Comparison of ENCODE assay signal across 17 cellular contexts in genomic region chr10:24762161-24762924, GRCh38. TPM values are rescaled to one million over a fixed set of nuclear protein-coding genes. Genes with fewer than 3 reads are reported as not detected.
DNase-seq lines count a peak whose midpoint lies in the region; ATAC-seq and TF ChIP-seq lines count a peak whose summit lies in the region.
"Had no signal": no experiment of that assay in that cellular context is flagged by ENCODE, and none has a peak within 500 bp of the region (broad histone marks: within the 10 kb centered on the region; RNA-seq: fewer than 3 reads in every experiment).

No MANE protein-coding gene starts in this region.

- no peaks in the 10 kb centered on the region for H3K27me3 Mint-ChIP-seq in Calu3 (ENCODE audit: unreplicated experiment)
- H3K27me3 Mint-ChIP-seq: stimulated activated naive CD8-positive, alpha-beta T cell treated with anti-CD3 and anti-CD28 coated beads, Interleukin-15, Interleukin-2, amounts not matched to agents 100 ng/mL and 50 ng/mL, for 24 hours had no signal

- no peaks in the 10 kb centered on the region for H3K27me3 ChIP-seq in Loucy (ENCODE audit: insufficient read depth, low read length, poor library complexity, severe bottlenecking)
- H3K27me3 ChIP-seq in MM.1S (replicated peaks; ENCODE audit: insufficient read depth, low read length): no peaks in the 10 kb centered on the region
- no peaks in the 10 kb centered on the region for H3K27me3 ChIP-seq in psoas muscle (ENCODE audit: insufficient read depth in 3 of 3, low read length in 2 of 3)
- H3K27me3 ChIP-seq: gastrocnemius medialis, neutrophil had no signal

- H3K4me1 Mint-ChIP-seq in Calu3 (ENCODE audit: low read depth, unreplicated experiment): peaks cover 21% of the 10 kb centered on the region

- no peaks in the 10 kb centered on the region for H4K20me1 ChIP-seq in Loucy (ENCODE audit: insufficient read depth, low read length, poor library complexity, severe bottlenecking)
- H4K20me1 ChIP-seq in MM.1S (ENCODE audit: insufficient read depth, low read length): no peaks in the 10 kb centered on the region

- H3K9ac ChIP-seq in Loucy (ENCODE audit: low read depth, low read length, poor library complexity, severe bottlenecking) (no peak overlapping the region), MM.1S (ENCODE audit: low read length) (no peak overlapping the region)

- H2AFZ ChIP-seq in Loucy (ENCODE audit: low read length) (no peak overlapping the region), MM.1S (ENCODE audit: low read length) (no peak overlapping the region)

- 66 to 71% (median 69%) methylated on average over 8 of the region's 8 CpGs for WGBS in psoas muscle, 3 donors

- H3K36me3 ChIP-seq in Loucy (ENCODE audit: insufficient read depth, low read length) (no peaks in the 10 kb centered on the region), MM.1S (replicated peaks; ENCODE audit: insufficient read depth, low read length) (no peaks in the 10 kb centered on the region), psoas muscle (ENCODE audit: insufficient read depth in 1 of 2, low read depth in 1 of 2) (no peaks in the 10 kb centered on the region)
- H3K36me3 ChIP-seq: gastrocnemius medialis, neutrophil had no signal

- H3K4me3 ChIP-seq in Loucy (ENCODE audit: low read length, poor library complexity, severe bottlenecking) (peak overlapping the region; percentile 2), MM.1S (ENCODE audit: low read length) (no peak overlapping the region), psoas muscle (no peak overlapping the region)
- H3K4me3 ChIP-seq: gastrocnemius medialis had no signal

- intact Hi-C loops in Calu3 (cut with micrococcal nuclease; ENCODE audit: unreplicated experiment): loop anchor here (5.0 kb wide), 1 partner anchor 40 kb away; the partner anchor contains the start of gene ARHGAP21
- intact Hi-C loops in psoas muscle (cut with DNase I): no loop called here

- ATAC-seq in psoas muscle: no peak
- ATAC-seq: gastrocnemius medialis had no signal

- H3K9me3 ChIP-seq in Loucy (ENCODE audit: insufficient read depth, low read depth, low read length) (no peaks in the 10 kb centered on the region), MM.1S (replicated peaks; ENCODE audit: insufficient read depth, low read length) (no peaks in the 10 kb centered on the region), psoas muscle (no peaks in the 10 kb centered on the region)
- H3K9me3 ChIP-seq: gastrocnemius medialis, neutrophil had no signal

- TF ChIP-seq CTCF in Calu3 (IDR thresholded peaks at IDR 0.05; ENCODE audit: unreplicated experiment) (no peak), Loucy (conservative IDR thresholded peaks at IDR 0.05; ENCODE audit: low read length) (no peak), MM.1S (IDR thresholded peaks at IDR 0.05; ENCODE audit: low read length) (no peak), psoas muscle (IDR thresholded peaks at IDR 0.05) (no peak)

- peak overlapping the region; percentile 31 for H3K4me3 Mint-ChIP-seq in Calu3 (ENCODE audit: low read depth, unreplicated experiment)
- H3K4me3 Mint-ChIP-seq: stimulated activated naive CD8-positive, alpha-beta T cell treated with anti-CD3 and anti-CD28 coated beads, Interleukin-15, Interleukin-2, amounts not matched to agents 100 ng/mL and 50 ng/mL, for 24 hours had no signal

- H3K9me2 ChIP-seq in Loucy (replicated peaks; ENCODE audit: low read depth, low read length): no peaks in the 10 kb centered on the region
- H3K9me2 ChIP-seq in MM.1S (replicated peaks; ENCODE audit: insufficient read depth, low read length): no peaks in the 10 kb centered on the region

- H3K4me1 ChIP-seq in Loucy (ENCODE audit: insufficient read depth, low read length, poor library complexity, severe bottlenecking): peaks cover 15% of the 10 kb centered on the region
- no peaks in the 10 kb centered on the region for H3K4me1 ChIP-seq in MM.1S (ENCODE audit: low read length)
- no peaks in the 10 kb centered on the region for H3K4me1 ChIP-seq in psoas muscle
- H3K4me1 ChIP-seq: gastrocnemius medialis had no signal

- CTCF ChIA-PET in Calu3 (lab: Charles Lee): no interaction called here

- peak overlapping the region; percentile 35 for H3K27ac Mint-ChIP-seq in Calu3 (ENCODE audit: unreplicated experiment)
- H3K27ac Mint-ChIP-seq: activated T-helper 2 cell treated with anti-CD3 and anti-CD28 coated beads, Interferon-gamma antibody, Interleukin-2, Interleukin-4, amounts not matched to agents 10 μg/mL and 5 μg/mL and 100 μg/mL, durations not matched to agents 14 hours and 24 hours and 36 hours; stimulated activated naive CD8-positive, alpha-beta T cell treated with anti-CD3 and anti-CD28 coated beads, Interleukin-15, Interleukin-2, amounts not matched to agents 100 ng/mL and 50 ng/mL, for 24 hours had no signal

- H3F3A ChIP-seq in Loucy (ENCODE audit: low read depth) (no peaks in the 10 kb centered on the region), MM.1S (ENCODE audit: insufficient read depth, low read length) (no peaks in the 10 kb centered on the region)

- H3K79me2 ChIP-seq in Loucy (ENCODE audit: insufficient read depth, low read length): no peaks in the 10 kb centered on the region
- no peaks in the 10 kb centered on the region for H3K79me2 ChIP-seq in MM.1S (ENCODE audit: low read length)

- no peak for DNase-seq in Calu3
- peak; percentile 6 for DNase-seq in dermis blood vessel endothelial cell
- DNase-seq in myocyte (ENCODE audit: low read depth): peak; percentile 7
- no peak for DNase-seq in MM.1S
- DNase-seq in medulla oblongata (ENCODE audit: extremely low spot score): no peak
- DNase-seq in Ammon's horn (ENCODE audit: low spot score): no peak
- no peak for DNase-seq in psoas muscle
- DNase-seq: activated CD4-positive, alpha-beta T cell treated with anti-CD3 and anti-CD28 coated beads for 48 hours; gastrocnemius medialis; NCI-H1417 treated with DMSO at 0.1 percent for 48 hours; NCI-H82; stimulated activated CD4-positive, alpha-beta T cell treated with anti-CD3 and anti-CD28 coated beads, Interleukin-4, amount 100 ng/mL, for 4 hours had no signal

- no TSS peak for BruUV-seq in Calu3 (replicated peaks; lab: Mats Ljungman, UMichigan)

- no peaks in the 10 kb centered on the region for H3K36me3 Mint-ChIP-seq in Calu3 (ENCODE audit: insufficient read depth, unreplicated experiment)

- no peak overlapping the region for H3K27ac ChIP-seq in MM.1S (ENCODE audit: low read length)
- no peak overlapping the region for H3K27ac ChIP-seq in psoas muscle
- H3K27ac ChIP-seq: C4-2B, gastrocnemius medialis, neutrophil had no signal

- H3K4me2 ChIP-seq in Loucy (ENCODE audit: low read depth, low read length, poor library complexity, severe bottlenecking) (peak overlapping the region; percentile 40), MM.1S (ENCODE audit: low read depth, low read length) (no peak overlapping the region)

- H3K9me3 Mint-ChIP-seq in Calu3 (ENCODE audit: low read depth, unreplicated experiment): peaks cover 8% of the 10 kb centered on the region

RNA-seq across cellular contexts. Expression of gene ARHGAP21, which starts 38.7 kb away (rescaled TPM):
- total RNA-seq in Calu3 (2022): 67.0 and 67.5 TPM in 2 replicates
- total RNA-seq in dermis blood vessel endothelial cell: 92.2 and 118 TPM in 2 replicates
- 35.6 and 50.0 TPM in 2 replicates for total RNA-seq in myocyte
- polyA plus RNA-seq in myocyte (2012): 20.8 TPM
- 10 to 100 TPM; 27.7 to 44.7 (median 36.4) TPM for total RNA-seq in psoas muscle
- 10 to 100 TPM; 16.1 to 34.2 (median 16.8) TPM for polyA plus RNA-seq in psoas muscle

Comparison
In these comparisons a context has a peak if more than half of its experiments do, and no peak if none do; other contexts are left out.
1. DNase-seq: peak in dermis blood vessel endothelial cell (single experiment) and myocyte (single experiment); none in Calu3 (single experiment), MM.1S (single experiment), medulla oblongata (single experiment), Ammon's horn (single experiment) and psoas muscle (0 of 2).